26 cellular contexts compared by ENCODE assay signal in genomic region chr3:133374706-133375105, GRCh38. TPM values are rescaled to one million over a fixed set of nuclear protein-coding genes. Genes with fewer than 3 reads are reported as not detected.
DNase-seq lines count a peak whose midpoint lies in the region; ATAC-seq, FAIRE-seq and TF ChIP-seq lines count a peak whose summit lies in the region.
"Had no signal": no experiment of that assay in that cellular context is flagged by ENCODE, and none has a peak within 500 bp of the region (broad histone marks: within the 10 kb centered on the region; RNA-seq: fewer than 3 reads in every experiment).

No MANE protein-coding gene starts in this region.

- FAIRE-seq in D721Med (lab: Jason Lieb, UNC): no peak
- FAIRE-seq: TTC549 had no signal

- no peak overlapping the region for H3K27ac Mint-ChIP-seq in WTC11
- H3K27ac Mint-ChIP-seq: activated naive CD4-positive, alpha-beta T cell treated with anti-CD3 and anti-CD28 coated beads for 36 hours; CD4-positive, CD25-positive, alpha-beta regulatory T cell; nephron progenitor cell; progenitor cell of endocrine pancreas had no signal

- no peaks in the 10 kb centered on the region; the same call in 1 of the 2 replicates for H3K9me3 Mint-ChIP-seq in WTC11
- H3K9me3 Mint-ChIP-seq: activated naive CD4-positive, alpha-beta T cell treated with anti-CD3 and anti-CD28 coated beads for 36 hours; CD4-positive, CD25-positive, alpha-beta regulatory T cell; central memory CD8-positive, alpha-beta T cell; nephron progenitor cell had no signal

- ATAC-seq in WTC11 (peak; percentile 26; the same call in 1 of the 2 replicates), GM21717 (IDR thresholded peaks at IDR 0.05; ENCODE audit: unreplicated experiment) (no peak)

- no peak overlapping the region for H3K4me3 Mint-ChIP-seq in WTC11
- H3K4me3 Mint-ChIP-seq: activated naive CD4-positive, alpha-beta T cell treated with anti-CD3 and anti-CD28 coated beads for 36 hours; CD4-positive, CD25-positive, alpha-beta regulatory T cell; central memory CD8-positive, alpha-beta T cell; nephron progenitor cell had no signal

- H3K27me3 Mint-ChIP-seq in WTC11 (ENCODE audit: low read depth): no peaks in the 10 kb centered on the region
- H3K27me3 Mint-ChIP-seq: CD4-positive, CD25-positive, alpha-beta regulatory T cell; progenitor cell of endocrine pancreas had no signal

- POLR2A ChIA-PET in WTC11 (lab: Charles Lee): no interaction called here

- H3K36me3 Mint-ChIP-seq in WTC11: no peaks in the 10 kb centered on the region
- H3K36me3 Mint-ChIP-seq: CD4-positive, CD25-positive, alpha-beta regulatory T cell had no signal

- H3K4me1 Mint-ChIP-seq in WTC11: peaks cover 26% of the 10 kb centered on the region
- H3K4me1 Mint-ChIP-seq: CD4-positive, CD25-positive, alpha-beta regulatory T cell; central memory CD8-positive, alpha-beta T cell had no signal

- TF ChIP-seq CTCF in WTC11 (IDR thresholded peaks at IDR 0.05) (no peak), D721Med (IDR thresholded peaks at IDR 0.05; ENCODE audit: insufficient read depth, missing control alignments) (no peak)

- DNase-seq in Daoy (ENCODE audit: low read depth) (peak; percentile 28), NCI-H1436 (lab: John Stamatoyannopoulos, UW) (peak; percentile 81), WTC11 (ENCODE audit: low spot score) (no peak), iris pigment epithelial cell (ENCODE audit: low read depth) (peak; percentile 9), D721Med (ENCODE audit: insufficient read length, low spot score) (no peak), NCI-H446 treated with DMSO at 0.1 percent for 48 hours (lab: John Stamatoyannopoulos, UW) (no peak), GM19238 (ENCODE audit: insufficient read length, low spot score) (no peak)
- DNase-seq: activated naive CD4-positive, alpha-beta T cell treated with anti-CD3 and anti-CD28 coated beads for 36 hours; activated T-cell treated with anti-CD3 and anti-CD28 coated beads, Interleukin-2, amount 50 U/mL, for 48 hours; amniotic stem cell; CD4-positive, CD25-positive, alpha-beta regulatory T cell; dorsolateral prefrontal cortex; GDM1; NCI-H1092; nephron progenitor cell; PC-9; SHP77 treated with DMSO at 0.1 percent for 48 hours; T-helper 1 cell had no signal

- CTCF ChIA-PET in WTC11 (lab: Charles Lee): interaction anchor here (0.5 to 2.1 kb wide), 5 partner anchors 14 to 1568 kb away, joined by 3 to 11 read pairs (median 3); no protein-coding TSS in a partner anchor

TF ChIP-seq in WTC11, 78 proteins besides CTCF, POLR2A, EP300 and RAD21:
- TF ChIP-seq, protein P1, sequence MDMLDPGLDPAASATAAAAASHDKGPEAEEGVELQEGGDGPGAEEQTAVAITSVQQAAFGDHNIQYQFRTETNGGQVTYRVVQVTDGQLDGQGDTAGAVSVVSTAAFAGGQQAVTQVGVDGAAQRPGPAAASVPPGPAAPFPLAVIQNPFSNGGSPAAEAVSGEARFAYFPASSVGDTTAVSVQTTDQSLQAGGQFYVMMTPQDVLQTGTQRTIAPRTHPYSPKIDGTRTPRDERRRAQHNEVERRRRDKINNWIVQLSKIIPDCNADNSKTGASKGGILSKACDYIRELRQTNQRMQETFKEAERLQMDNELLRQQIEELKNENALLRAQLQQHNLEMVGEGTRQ (CRISPR knock-in tag; IDR thresholded peaks at IDR 0.05): no peak
- TF ChIP-seq, protein P2, sequence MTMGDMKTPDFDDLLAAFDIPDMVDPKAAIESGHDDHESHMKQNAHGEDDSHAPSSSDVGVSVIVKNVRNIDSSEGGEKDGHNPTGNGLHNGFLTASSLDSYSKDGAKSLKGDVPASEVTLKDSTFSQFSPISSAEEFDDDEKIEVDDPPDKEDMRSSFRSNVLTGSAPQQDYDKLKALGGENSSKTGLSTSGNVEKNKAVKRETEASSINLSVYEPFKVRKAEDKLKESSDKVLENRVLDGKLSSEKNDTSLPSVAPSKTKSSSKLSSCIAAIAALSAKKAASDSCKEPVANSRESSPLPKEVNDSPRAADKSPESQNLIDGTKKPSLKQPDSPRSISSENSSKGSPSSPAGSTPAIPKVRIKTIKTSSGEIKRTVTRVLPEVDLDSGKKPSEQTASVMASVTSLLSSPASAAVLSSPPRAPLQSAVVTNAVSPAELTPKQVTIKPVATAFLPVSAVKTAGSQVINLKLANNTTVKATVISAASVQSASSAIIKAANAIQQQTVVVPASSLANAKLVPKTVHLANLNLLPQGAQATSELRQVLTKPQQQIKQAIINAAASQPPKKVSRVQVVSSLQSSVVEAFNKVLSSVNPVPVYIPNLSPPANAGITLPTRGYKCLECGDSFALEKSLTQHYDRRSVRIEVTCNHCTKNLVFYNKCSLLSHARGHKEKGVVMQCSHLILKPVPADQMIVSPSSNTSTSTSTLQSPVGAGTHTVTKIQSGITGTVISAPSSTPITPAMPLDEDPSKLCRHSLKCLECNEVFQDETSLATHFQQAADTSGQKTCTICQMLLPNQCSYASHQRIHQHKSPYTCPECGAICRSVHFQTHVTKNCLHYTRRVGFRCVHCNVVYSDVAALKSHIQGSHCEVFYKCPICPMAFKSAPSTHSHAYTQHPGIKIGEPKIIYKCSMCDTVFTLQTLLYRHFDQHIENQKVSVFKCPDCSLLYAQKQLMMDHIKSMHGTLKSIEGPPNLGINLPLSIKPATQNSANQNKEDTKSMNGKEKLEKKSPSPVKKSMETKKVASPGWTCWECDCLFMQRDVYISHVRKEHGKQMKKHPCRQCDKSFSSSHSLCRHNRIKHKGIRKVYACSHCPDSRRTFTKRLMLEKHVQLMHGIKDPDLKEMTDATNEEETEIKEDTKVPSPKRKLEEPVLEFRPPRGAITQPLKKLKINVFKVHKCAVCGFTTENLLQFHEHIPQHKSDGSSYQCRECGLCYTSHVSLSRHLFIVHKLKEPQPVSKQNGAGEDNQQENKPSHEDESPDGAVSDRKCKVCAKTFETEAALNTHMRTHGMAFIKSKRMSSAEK (CRISPR knock-in tag; IDR thresholded peaks at IDR 0.05; ENCODE audit: borderline replicate concordance): no peak
- TF ChIP-seq NR3C1 (CRISPR knock-in tag; conservative IDR thresholded peaks at IDR 0.05; ENCODE audit: low read depth) (no peak), ATF1 (CRISPR knock-in tag; IDR thresholded peaks at IDR 0.05) (no peak), RORB (CRISPR knock-in tag; IDR thresholded peaks at IDR 0.05) (no peak), ELF4 (CRISPR knock-in tag; IDR thresholded peaks at IDR 0.05; ENCODE audit: low read depth) (no peak), NFATC4 (CRISPR knock-in tag; IDR thresholded peaks at IDR 0.05) (no peak), SP1 (CRISPR knock-in tag; conservative IDR thresholded peaks at IDR 0.05) (no peak)

RNA-seq across cellular contexts. Expression of gene BFSP2, which starts 25.1 kb away (rescaled TPM):
- not detected in 2 replicates for total RNA-seq in Daoy (2014; rRNA removed; shearing (Covaris generic))
- 0.44 TPM in 1 of 3 replicates, not detected in the others for total RNA-seq in WTC11 (2021)
- total RNA-seq: activated naive CD4-positive, alpha-beta T cell treated with anti-CD3 and anti-CD28 coated beads for 36 hours; fibroblast of villous mesenchyme; lower leg skin; mononuclear cell; PC-9; progenitor cell of endocrine pancreas; urinary bladder had no signal

Comparison
In these comparisons a context has a peak if more than half of its experiments do, and no peak if none do; other contexts are left out.
1. DNase-seq: peak in Daoy (single experiment), NCI-H1436 (single experiment) and iris pigment epithelial cell (single experiment); none in WTC11 (single experiment), D721Med (single experiment), NCI-H446 treated with DMSO at 0.1 percent for 48 hours (single experiment) and GM19238 (single experiment).